In the genomic region with DNA sequence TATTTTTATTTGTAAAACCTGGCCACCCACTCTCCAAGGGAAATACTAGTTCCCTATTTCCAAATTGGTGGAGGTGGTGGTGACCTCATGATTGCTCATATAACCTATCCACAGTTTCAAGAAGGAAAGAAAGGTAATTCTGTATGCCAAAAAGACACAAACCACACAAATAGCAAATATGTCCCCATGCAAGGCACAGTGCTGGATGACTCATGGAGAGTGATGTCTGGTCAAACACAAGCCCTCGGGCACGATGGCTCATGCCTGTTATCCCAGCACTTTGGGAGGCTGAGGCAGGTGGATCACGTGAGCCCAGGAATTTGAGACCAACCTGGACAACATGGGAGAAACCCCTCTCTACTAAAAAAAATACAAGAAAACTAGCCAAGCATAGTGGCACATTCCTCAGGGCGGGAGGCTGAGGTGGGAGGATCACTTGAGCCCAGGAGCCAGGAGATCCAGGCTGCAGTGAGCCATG, we compare ENCODE assay signal across 11 cellular contexts.
DNase-seq lines count a peak whose midpoint lies in the region; ATAC-seq and TF ChIP-seq lines count a peak whose summit lies in the region.
"Had no signal": no experiment of that assay in that cellular context is flagged by ENCODE, and none has a peak within 500 bp of the region (broad histone marks: within the 10 kb centered on the region; RNA-seq: fewer than 3 reads in every experiment).

No MANE protein-coding gene starts in this region.

- H3K4me3 Mint-ChIP-seq in nephron progenitor cell, result no peak overlapping the region
- H3K4me3 Mint-ChIP-seq: activated T-cell treated with anti-CD3 and anti-CD28 coated beads, Interleukin-2, amount 50 U/mL, for 24 hours; natural killer cell treated with Interleukin-12 subunit alpha and Interleukin-12 subunit beta and Interleukin-15 and Interleukin-18, amount 100 ng/mL, for 72 hours; T-helper 1 cell treated with Interleukin-12 subunit alpha and Interleukin-12 subunit beta and Interleukin-4 antibody, amounts not matched to agents 30 μg/mL and 1 μg/mL, for 36 hours had no signal

- no peaks in the 10 kb centered on the region for H3K9me3 ChIP-seq in MG63

- H3K36me3 Mint-ChIP-seq in nephron progenitor cell (ENCODE audit: low read depth), result no peaks in the 10 kb centered on the region
- H3K36me3 Mint-ChIP-seq: natural killer cell treated with Interleukin-12 subunit alpha and Interleukin-12 subunit beta and Interleukin-15 and Interleukin-18, amount 100 ng/mL, for 72 hours had no signal

- H3K27ac Mint-ChIP-seq in nephron progenitor cell, result no peak overlapping the region
- H3K27ac Mint-ChIP-seq: activated T-cell treated with anti-CD3 and anti-CD28 coated beads, Interleukin-2, amount 50 U/mL, for 24 hours; T-helper 1 cell treated with Interleukin-12 subunit alpha and Interleukin-12 subunit beta and Interleukin-4 antibody, amounts not matched to agents 30 μg/mL and 1 μg/mL, for 36 hours had no signal

- H3K9me3 Mint-ChIP-seq in nephron progenitor cell, result no peaks in the 10 kb centered on the region
- H3K9me3 Mint-ChIP-seq: activated T-cell treated with anti-CD3 and anti-CD28 coated beads, Interleukin-2, amount 50 U/mL, for 24 hours; natural killer cell treated with Interleukin-12 subunit alpha and Interleukin-12 subunit beta and Interleukin-15 and Interleukin-18, amount 100 ng/mL, for 72 hours; T-helper 1 cell treated with Interleukin-12 subunit alpha and Interleukin-12 subunit beta and Interleukin-4 antibody, amounts not matched to agents 30 μg/mL and 1 μg/mL, for 36 hours had no signal

- DNase-seq in ELR (ENCODE audit: low read depth) (peak; percentile 91), MG63 (peak; percentile 49), brain microvascular endothelial cell (peak; percentile 18), nephron progenitor cell (peak; percentile 13), foreskin melanocyte (no peak)
- DNase-seq in activated effector memory CD4-positive, alpha-beta T cell treated with anti-CD3 and anti-CD28 coated beads, Interleukin-2, amount 50 U/mL, for 16 hours, result no peak
- DNase-seq: activated T-cell treated with anti-CD3 and anti-CD28 coated beads, Interleukin-2, amount 50 U/mL, for 24 hours had no signal

- TF ChIP-seq CTCF in brain microvascular endothelial cell (IDR thresholded peaks at IDR 0.05; ENCODE audit: low read depth, low read length, missing control alignments), result no peak
- no peak for TF ChIP-seq CTCF in nephron progenitor cell (IDR thresholded peaks at IDR 0.05)

- H3K27ac ChIP-seq in brain microvascular endothelial cell, result no peak overlapping the region
- H3K27ac ChIP-seq: HL-60 had no signal

- H3K27me3 ChIP-seq in MG63, result no peaks in the 10 kb centered on the region
- no peaks in the 10 kb centered on the region for H3K27me3 ChIP-seq in brain microvascular endothelial cell (replicated peaks)

- no peak overlapping the region for H3K4me3 ChIP-seq in MG63
- H3K4me3 ChIP-seq in brain microvascular endothelial cell (ENCODE audit: low read depth, low read length), result no peak overlapping the region

- H3K36me3 ChIP-seq in MG63 (no peaks in the 10 kb centered on the region), brain microvascular endothelial cell (replicated peaks) (no peaks in the 10 kb centered on the region)

- no peaks in the 10 kb centered on the region for H3K4me1 Mint-ChIP-seq in nephron progenitor cell

- no peak for ATAC-seq in HG03354 (IDR thresholded peaks at IDR 0.05; ENCODE audit: poor library complexity, severe bottlenecking, unreplicated experiment)
- ATAC-seq: natural killer cell treated with Interleukin-12 subunit alpha and Interleukin-12 subunit beta and Interleukin-15 and Interleukin-18, amount 100 ng/mL, for 72 hours had no signal

- peaks cover 11% of the 10 kb centered on the region for H3K27me3 Mint-ChIP-seq in nephron progenitor cell (ENCODE audit: low read depth, poor library complexity)
- H3K27me3 Mint-ChIP-seq: activated T-cell treated with anti-CD3 and anti-CD28 coated beads, Interleukin-2, amount 50 U/mL, for 24 hours; natural killer cell treated with Interleukin-12 subunit alpha and Interleukin-12 subunit beta and Interleukin-15 and Interleukin-18, amount 100 ng/mL, for 72 hours had no signal

- in situ Hi-C loops in brain microvascular endothelial cell (cut with HindIII; ENCODE audit: low pct_ligation_motif_present, low sequenced_read_pairs), result no loop called here

Comparison
In these comparisons a context has a peak if more than half of its experiments do, and no peak if none do; other contexts are left out.
1. DNase-seq: peak in ELR (single experiment), MG63 (single experiment), brain microvascular endothelial cell (single experiment) and nephron progenitor cell (single experiment); none in foreskin melanocyte (single experiment) and activated effector memory CD4-positive, alpha-beta T cell treated with anti-CD3 and anti-CD28 coated beads, Interleukin-2, amount 50 U/mL, for 16 hours (single experiment).